In genomic region chr12:8823565-8824300, GRCh38 we compare ENCODE assay signal across 8 cellular contexts. TPM values are rescaled to one million over a fixed set of nuclear protein-coding genes. Genes with fewer than 3 reads are reported as not detected.
DNase-seq lines count a peak whose midpoint lies in the region; ATAC-seq, FAIRE-seq and TF ChIP-seq lines count a peak whose summit lies in the region.

No MANE protein-coding gene starts in this region.

- BruUV-seq in mammary epithelial cell (replicated peaks; lab: Mats Ljungman, UMichigan) = no TSS peak

- peak in 1 of 2 experiments; percentile 33 for DNase-seq in A549 (ENCODE audit: low read depth in 1 of 2, low spot score in 1 of 2)
- peak; percentile 58 for DNase-seq in HEK293T (ENCODE audit: extremely low spot score)
- DNase-seq in mammary epithelial cell = no peak
- peak; percentile 59 for DNase-seq in left kidney (ENCODE audit: low read depth, low spot score)
- DNase-seq in NCI-H2171 (lab: John Stamatoyannopoulos, UW) = no peak
- DNase-seq in GM19239 (ENCODE audit: insufficient read length, low spot score) = no peak
- no peak for DNase-seq in cortex of kidney (lab: John Stamatoyannopoulos, UW)

- intact Hi-C loops in mammary epithelial cell (cut with micrococcal nuclease) = loop anchor here (1.0 kb wide), 1 partner anchor 141 kb away; no protein-coding TSS in a partner anchor

- no peak for FAIRE-seq in A549 (lab: Jason Lieb, UNC)
- no peak for FAIRE-seq in GM19239 (lab: Jason Lieb, UNC)

- no peak for TF ChIP-seq POLR2A in A549 (IDR thresholded peaks at IDR 0.05; ENCODE audit: low read length)

- H3K9ac ChIP-seq in mammary epithelial cell (ENCODE audit: insufficient read depth, low read length) = no peak overlapping the region

- no peaks in the 10 kb centered on the region for H3K27me3 ChIP-seq in mammary epithelial cell (ENCODE audit: insufficient read depth, low read length)

- TF ChIP-seq CTCF in A549 (IDR thresholded peaks at IDR 0.05) = peak; percentile 34; the same call in 2 of the 3 replicates
- TF ChIP-seq CTCF in mammary epithelial cell (conservative IDR thresholded peaks at IDR 0.05 in 1 of 2, IDR thresholded peaks at IDR 0.05 in 1 of 2; ENCODE audit: extremely low read depth in 1 of 2, insufficient read depth in 1 of 2, low read depth in 1 of 2, low read length in 2 of 2) = peak; percentile 39 to 51

- POLR2A ChIA-PET in A549 (lab: Yijun Ruan, JAX) = no interaction called here
- POLR2A ChIA-PET in HEK293T (lab: Yijun Ruan, JAX) = interaction anchor here (1.1 kb wide), 1 partner anchor 126 kb away, joined by 3 read pairs; the partner anchor contains the start of gene RIMKLB

- CTCF ChIA-PET in A549 (lab: Yijun Ruan, JAX) (no interaction called here), HEK293T (lab: Yijun Ruan, JAX) (interaction anchor here (0.6 to 2.5 kb wide), 8 partner anchors 9 to 147 kb away, joined by 3 to 21 read pairs (median 6); no protein-coding TSS in a partner anchor), mammary epithelial cell (lab: Charles Lee; ENCODE audit: low non-redundant PET) (interaction anchor here (0.6 kb wide), 1 partner anchor 145 kb away, joined by 4 read pairs; no protein-coding TSS in a partner anchor)

- WGBS in A549 (ENCODE audit: missing lambda C conversion rate) = 40% methylated on average over 8 of the region's 8 CpGs
- 75% methylated on average over 8 of the region's 8 CpGs for WGBS in mammary epithelial cell (ENCODE audit: low coverage, missing lambda C conversion rate)

- TF ChIP-seq RAD21 in A549 (conservative IDR thresholded peaks at IDR 0.05 in 1 of 2, IDR thresholded peaks at IDR 0.05 in 1 of 2) = peak; percentile 45 to 67; a peak in 4 of 5 replicates

- no peak overlapping the region for H2AFZ ChIP-seq in mammary epithelial cell (ENCODE audit: low read depth, low read length)

- H3K4me2 ChIP-seq in A549 (no peak overlapping the region), mammary epithelial cell (ENCODE audit: insufficient read depth, low read depth, low read length) (no peak overlapping the region)

- no peak overlapping the region for H3K4me3 ChIP-seq in A549
- no peak overlapping the region for H3K4me3 ChIP-seq in mammary epithelial cell (replicated peaks in 1 of 3; ENCODE audit: insufficient read depth in 1 of 3, low read depth in 2 of 3, low read length in 3 of 3)

- H4K20me1 ChIP-seq in mammary epithelial cell (ENCODE audit: insufficient read depth, low read length) = no peaks in the 10 kb centered on the region

- H3K36me3 ChIP-seq in mammary epithelial cell (ENCODE audit: insufficient read depth, low read length) = no peaks in the 10 kb centered on the region

- H3K9me3 ChIP-seq in A549 = peaks cover 13% of the 10 kb centered on the region; the same call in 2 of the 3 replicates
- no peaks in the 10 kb centered on the region for H3K9me3 ChIP-seq in mammary epithelial cell (replicated peaks; ENCODE audit: insufficient read depth, low read length)

- dilution Hi-C loops in mammary epithelial cell (cut with HindIII; ENCODE audit: low sequenced_read_pairs) = no loop called here

- H3K79me2 ChIP-seq in mammary epithelial cell (ENCODE audit: insufficient read depth, low read length) = no peaks in the 10 kb centered on the region

- no peak for TF ChIP-seq EP300 in A549 (IDR thresholded peaks at IDR 0.05)

- ATAC-seq in A549 (peak; percentile 50 to 77; a peak in 4 of 6 replicates), GM21360 (IDR thresholded peaks at IDR 0.05; ENCODE audit: unreplicated experiment) (no peak)

- no peak overlapping the region for H3K27ac ChIP-seq in A549
- peak overlapping the region; percentile 82 for H3K27ac ChIP-seq in mammary epithelial cell (ENCODE audit: insufficient read depth, low read depth, low read length)

- in situ Hi-C loops in mammary epithelial cell (cut with MboI; ENCODE audit: low sequenced_read_pairs in 2 of 2) = no loop called here

- H3K4me1 ChIP-seq in A549 (no peaks in the 10 kb centered on the region), mammary epithelial cell (ENCODE audit: insufficient read depth, low read length) (peaks cover 38% of the 10 kb centered on the region)

TF ChIP-seq in A549, 52 proteins besides CTCF, POLR2A, EP300 and RAD21:
- TF ChIP-seq E2F6 (IDR thresholded peaks at IDR 0.05; ENCODE audit: borderline replicate concordance, low read depth) (no peak), SMC3 (IDR thresholded peaks at IDR 0.05) (peak; percentile 39; the same call in 2 of the 3 replicates)
TF ChIP-seq in A549: peak in this region for 1.

TF ChIP-seq in HEK293T, 16 proteins besides CTCF, POLR2A, EP300 and RAD21:
- TF ChIP-seq FOXA1 (IDR thresholded peaks at IDR 0.05) (no peak), BHLHE40 (IDR thresholded peaks at IDR 0.05; ENCODE audit: borderline replicate concordance) (no peak), HDGF (IDR thresholded peaks at IDR 0.05; ENCODE audit: borderline replicate concordance) (no peak)

RNA-seq across cellular contexts. Expression of gene A2ML1, which starts 1.3 kb away (rescaled TPM):
- polyA plus RNA-seq in A549 (2011; rRNA removed) (not detected in 2 replicates), A549 (2017; fragmentation: RNase III; extraction: RNeasy Plus Mini Kit Qiagen cat#74134 plus additional on column Dnase treatment) (not detected in 3 replicates), mammary epithelial cell (18.8 TPM)
- not detected in 2 replicates for polyA plus RNA-seq in A549 (2012; cell fraction: cytosol; rRNA removed)
- not detected in 2 replicates for polyA plus RNA-seq in A549 (2012; cell fraction: nucleus; rRNA removed)
- polyA minus RNA-seq in A549 (2011; rRNA and poly(A)+ RNA removed) = not detected in 2 replicates
- 10 to 100 TPM in 1 of 2 donors, 1 to 10 TPM in 1; 5.3 to 17.0 TPM for total RNA-seq in mammary epithelial cell
- 40.4 TPM for polyA minus RNA-seq in mammary epithelial cell

Comparison
In these comparisons a context has a peak if more than half of its experiments do, and no peak if none do; other contexts are left out.
1. DNase-seq: peak in HEK293T (single experiment) and left kidney (single experiment); none in mammary epithelial cell (single experiment), NCI-H2171 (single experiment), GM19239 (single experiment) and cortex of kidney (single experiment).
2. RNA of gene A2ML1, which starts 1.3 kb away (polyA plus RNA-seq): 18.8 TPM in mammary epithelial cell (single experiment); not detected in A549; every median in the first group is over 10 times any median in the second.